In the genomic region with DNA sequence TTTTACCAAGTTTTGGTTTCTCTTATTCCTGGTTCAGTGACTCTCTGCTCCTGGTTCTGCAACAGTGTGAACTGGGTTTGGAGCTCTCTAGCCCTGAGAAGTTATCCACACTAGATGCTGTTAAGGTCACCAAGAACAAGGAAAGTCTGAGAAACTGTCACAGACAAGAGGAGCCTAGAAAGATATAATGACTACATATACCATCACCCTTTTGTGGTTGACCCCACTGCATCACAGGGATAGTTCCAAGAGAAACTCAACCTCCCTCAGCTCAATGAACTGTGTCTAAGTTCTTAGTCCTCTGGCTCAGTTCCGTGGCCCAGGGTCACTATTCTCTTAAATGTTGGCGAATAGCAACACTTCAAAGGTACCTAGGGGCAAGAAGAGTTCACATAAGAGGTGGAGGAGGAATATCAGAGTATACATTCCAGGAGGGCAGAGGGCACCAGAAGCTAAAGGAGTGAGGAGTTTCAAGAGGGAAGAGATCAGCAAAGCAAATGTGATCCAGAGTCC, we compare ENCODE assay signal across 21 cellular contexts.
"Had no signal": no experiment of that assay in that cellular context is flagged by ENCODE, and none has a peak within 500 bp of the region (broad histone marks: within the 10 kb centered on the region; RNA-seq: fewer than 3 reads in every experiment).

No MANE protein-coding gene starts in this region.

- H3K4me1 Mint-ChIP-seq: naive thymus-derived CD4-positive, alpha-beta T cell had no signal

- H3K4me1 ChIP-seq: colonic mucosa, gastrocnemius medialis, heart right ventricle, pancreas, stomach, transverse colon had no signal

- H3K27ac ChIP-seq: colonic mucosa, gastrocnemius medialis, heart right ventricle, pancreas, stomach, thoracic aorta, transverse colon had no signal

- H3K27me3 Mint-ChIP-seq: progenitor cell of endocrine pancreas had no signal

- H3K4me3 ChIP-seq: colonic mucosa, gastrocnemius medialis, heart right ventricle, pancreas, stomach, thoracic aorta, transverse colon had no signal

- H3K4me3 Mint-ChIP-seq: naive thymus-derived CD4-positive, alpha-beta T cell had no signal

- H3K27ac Mint-ChIP-seq: naive thymus-derived CD4-positive, alpha-beta T cell; progenitor cell of endocrine pancreas had no signal

- H3K27me3 ChIP-seq: colonic mucosa, gastrocnemius medialis, heart right ventricle, pancreas, stomach, transverse colon had no signal

- ATAC-seq: esophagus mucosa; gastrocnemius medialis; heart right ventricle; left lobe of liver; naive thymus-derived CD4-positive, alpha-beta T cell; pancreas; right cardiac atrium had no signal

- DNase-seq: colonic mucosa; effector CD4-positive, alpha-beta T cell; gastrocnemius medialis; heart right ventricle; hypothalamus; kidney glomerular epithelial cell; mammary epithelial cell; naive thymus-derived CD4-positive, alpha-beta T cell; occipital lobe; pancreas; right cardiac atrium; small intestine; stimulated activated CD4-positive, alpha-beta T cell treated with anti-CD3 and anti-CD28 coated beads, Interleukin-12 subunit alpha, Interleukin-12 subunit beta, amount 100 ng/mL, for 4 hours; stomach; substantia nigra; transverse colon had no signal

- H3K36me3 ChIP-seq: colonic mucosa, gastrocnemius medialis, heart right ventricle, pancreas, thoracic aorta, transverse colon had no signal

- FAIRE-seq: islet of Langerhans, pancreas, small intestine had no signal

- H3K9me3 ChIP-seq: colonic mucosa, gastrocnemius medialis, pancreas, stomach, thoracic aorta, transverse colon had no signal
